In the genomic region with DNA sequence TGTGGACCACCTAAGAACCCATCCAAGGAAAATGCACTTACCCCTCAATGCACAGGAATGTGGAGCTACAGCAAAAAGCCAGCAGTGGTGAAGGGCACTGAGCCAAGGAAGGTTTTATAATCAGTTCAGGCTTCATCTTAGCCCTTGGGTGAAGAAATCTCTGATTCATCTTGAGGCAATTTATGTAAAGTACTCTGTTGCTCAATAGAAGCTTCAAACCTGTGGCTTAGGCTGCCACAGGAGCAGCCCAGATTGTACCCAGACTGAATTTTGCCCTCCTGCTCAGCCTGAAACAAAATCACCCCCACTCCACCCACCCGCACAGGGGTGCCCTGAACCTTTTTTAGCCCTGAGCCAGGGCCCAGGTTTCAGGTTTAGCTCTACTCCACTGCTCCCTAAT, we compare ENCODE assay signal across 12 cellular contexts. TPM values are rescaled to one million over a fixed set of nuclear protein-coding genes. Genes with fewer than 3 reads are reported as not detected.
DNase-seq lines count a peak whose midpoint lies in the region; ATAC-seq and TF ChIP-seq lines count a peak whose summit lies in the region.
"Had no signal": no experiment of that assay in that cellular context is flagged by ENCODE, and none has a peak within 500 bp of the region (broad histone marks: within the 10 kb centered on the region; RNA-seq: fewer than 3 reads in every experiment).

A gene (minus strand): TSS at position 111 of the 400 bp plus-strand sequence. CDS start 1,029 bp downstream, outside the sequence.

- intact Hi-C loops in PC-3 (cut with micrococcal nuclease), result no loop called here

- H2AFZ ChIP-seq in PC-3 (ENCODE audit: low read length) (no peak within 1 kb of the TSS), SK-N-SH (ENCODE audit: low read depth) (no peak within 1 kb of the TSS)

- no peak within 1 kb of the TSS for H3K27ac Mint-ChIP-seq in type B pancreatic cell
- H3K27ac Mint-ChIP-seq: activated CD8-positive, alpha-beta T cell treated with anti-CD3 and anti-CD28 coated beads, Interleukin-2, amount 10 ng/mL, durations not matched to agents 7 days and 5 days had no signal

- H3K4me1 Mint-ChIP-seq in type B pancreatic cell (ENCODE audit: unreplicated experiment), result no peaks in the 10 kb centered on the region

- POLR2A ChIA-PET in PC-3 (lab: Charles Lee; ENCODE audit: unreplicated experiment) (no interaction called here), SK-N-SH (lab: Yijun Ruan, JAX) (no interaction called here)

- H3K4me3 ChIP-seq in PC-3 (ENCODE audit: low read length) (peak within 1 kb of the TSS; percentile 12; the same call in 1 of the 2 replicates), retinal pigment epithelial cell (ENCODE audit: low read length) (no peak within 1 kb of the TSS), SK-N-SH (ENCODE audit: low read depth in 2 of 2, low read length in 1 of 2) (no peak within 1 kb of the TSS)

- no peak for TF ChIP-seq CTCF in PC-3 (conservative IDR thresholded peaks at IDR 0.05; ENCODE audit: low read depth, low read length)
- no peak for TF ChIP-seq CTCF in retinal pigment epithelial cell (conservative IDR thresholded peaks at IDR 0.05; ENCODE audit: low read depth, low read length)
- no peak for TF ChIP-seq CTCF in type B pancreatic cell (conservative IDR thresholded peaks at IDR 0.05)
- TF ChIP-seq CTCF in SK-N-SH (IDR thresholded peaks at IDR 0.05), result no peak

- no peaks in the 10 kb centered on the region for H3K9me3 Mint-ChIP-seq in type B pancreatic cell

- CTCF ChIA-PET in PC-3 (lab: Charles Lee), result no interaction called here
- CTCF ChIA-PET in SK-N-SH (lab: Yijun Ruan, JAX), result interaction anchor here (0.9 to 1.6 kb wide), 2 partner anchors 23 to 119 kb away, joined by 6 to 7 read pairs; no protein-coding TSS in a partner anchor

- H3K27me3 ChIP-seq in PC-3 (ENCODE audit: low read length) (peaks cover 8% of the 10 kb centered on the region; the same call in 1 of the 2 replicates), SK-N-SH (ENCODE audit: insufficient read depth) (no peaks in the 10 kb centered on the region; the same call in 1 of the 2 replicates)

- ATAC-seq in PC-3 (peak; percentile 31; the same call in 1 of the 2 replicates), GM18519 (IDR thresholded peaks at IDR 0.05; ENCODE audit: low FRiP score, unreplicated experiment) (no peak), HG02571 (IDR thresholded peaks at IDR 0.05; ENCODE audit: unreplicated experiment) (no peak)
- ATAC-seq: activated CD8-positive, alpha-beta T cell treated with anti-CD3 and anti-CD28 coated beads, Interleukin-2, amount 10 ng/mL, durations not matched to agents 7 days and 5 days; Right ventricle myocardium inferior had no signal

- no peak within 1 kb of the TSS for H3K9ac ChIP-seq in PC-3 (ENCODE audit: low read length)
- no peak within 1 kb of the TSS for H3K9ac ChIP-seq in SK-N-SH

- H3K4me1 ChIP-seq in PC-3 (ENCODE audit: insufficient read depth, low read length) (peaks cover 30% of the 10 kb centered on the region), SK-N-SH (ENCODE audit: control insufficient read depth in 1 of 2, insufficient read depth in 2 of 2, low read depth in 1 of 2, low read length in 1 of 2) (no peaks in the 10 kb centered on the region)

- no peaks in the 10 kb centered on the region for H3K36me3 Mint-ChIP-seq in type B pancreatic cell

- TF ChIP-seq EP300 in SK-N-SH (IDR thresholded peaks at IDR 0.05; ENCODE audit: borderline replicate concordance in 1 of 2, low read depth in 1 of 2, low read length in 1 of 2), result no peak

- H3K27ac ChIP-seq in PC-3 (ENCODE audit: low read length) (peak within 1 kb of the TSS; percentile 46), SK-N-SH (ENCODE audit: low read depth in 2 of 2, low read length in 1 of 2) (no peak within 1 kb of the TSS)

- H3K9me2 ChIP-seq in PC-3 (replicated peaks; ENCODE audit: low read length), result no peaks in the 10 kb centered on the region
- no peaks in the 10 kb centered on the region for H3K9me2 ChIP-seq in SK-N-SH

- BruUV-seq in PC-3 (replicated peaks; lab: Mats Ljungman, UMichigan), result no TSS peak

- no peaks in the 10 kb centered on the region for H3K79me2 ChIP-seq in PC-3 (ENCODE audit: low read length)
- H3K79me2 ChIP-seq in SK-N-SH (ENCODE audit: insufficient read depth), result no peaks in the 10 kb centered on the region

- H3K4me3 Mint-ChIP-seq in type B pancreatic cell, result no peak within 1 kb of the TSS
- H3K4me3 Mint-ChIP-seq: activated CD8-positive, alpha-beta T cell treated with anti-CD3 and anti-CD28 coated beads, Interleukin-2, amount 10 ng/mL, durations not matched to agents 7 days and 5 days had no signal

- H3K4me2 ChIP-seq in PC-3 (ENCODE audit: low read length), result peak within 1 kb of the TSS; percentile 65
- H3K4me2 ChIP-seq in SK-N-SH, result no peak within 1 kb of the TSS

- H4K20me1 ChIP-seq in PC-3 (ENCODE audit: low read length), result no peaks in the 10 kb centered on the region
- no peaks in the 10 kb centered on the region for H4K20me1 ChIP-seq in SK-N-SH (ENCODE audit: insufficient read depth)

- DNase-seq in GF-D8 (lab: John Stamatoyannopoulos, UW) (peak; percentile 84), PC-3 (peak; percentile 98), fibroblast of gingiva (ENCODE audit: low read depth) (peak; percentile 72), retinal pigment epithelial cell (ENCODE audit: low read depth) (peak; percentile 59), type B pancreatic cell (ENCODE audit: extremely low spot score, unreplicated experiment) (no peak), SK-N-SH (no peak)
- DNase-seq: activated CD8-positive, alpha-beta T cell treated with anti-CD3 and anti-CD28 coated beads, Interleukin-2, amount 10 ng/mL, durations not matched to agents 7 days and 5 days; aorta; NCI-H1048 had no signal

- H3F3A ChIP-seq in PC-3 (ENCODE audit: low read length, unreplicated experiment) (no peaks in the 10 kb centered on the region), SK-N-SH (replicated peaks; ENCODE audit: insufficient read depth) (no peaks in the 10 kb centered on the region)

- 0% methylated on average over 1 of the region's 1 CpG for WGBS in SK-N-SH (ENCODE audit: low lambda C conversion rate)

- no peaks in the 10 kb centered on the region for H3K9me3 ChIP-seq in PC-3 (ENCODE audit: low read length)
- no peaks in the 10 kb centered on the region for H3K9me3 ChIP-seq in SK-N-SH

- no peak for TF ChIP-seq RAD21 in SK-N-SH (IDR thresholded peaks at IDR 0.05; ENCODE audit: low read length)

- no peaks in the 10 kb centered on the region for H3K27me3 Mint-ChIP-seq in type B pancreatic cell

- no peaks in the 10 kb centered on the region for H3K36me3 ChIP-seq in PC-3 (ENCODE audit: low read depth, low read length)
- H3K36me3 ChIP-seq in SK-N-SH (replicated peaks in 1 of 2; ENCODE audit: control insufficient read depth in 1 of 2, insufficient read depth in 2 of 2, low read length in 1 of 2), result no peaks in the 10 kb centered on the region

TF ChIP-seq in SK-N-SH, 30 proteins besides CTCF, POLR2A, EP300 and RAD21:
- no peak for TF ChIP-seq TCF12 (IDR thresholded peaks at IDR 0.05)
- no peak for TF ChIP-seq EZH2phosphoT487 (IDR thresholded peaks at IDR 0.05; ENCODE audit: borderline replicate concordance, low read depth)

RNA-seq across cellular contexts. Expression of the gene that starts here (rescaled TPM):
- total RNA-seq in PC-3 (2014; rRNA removed) (not detected in 2 replicates), type B pancreatic cell (ENCODE audit: low replicate concordance) (0.62 TPM in 1 of 2 replicates, not detected in the other)
- not detected in 2 replicates for polyA plus RNA-seq in SK-N-SH (2012; rRNA removed)
- not detected in 2 replicates for polyA plus RNA-seq in SK-N-SH (2012; cell fraction: cytosol; rRNA removed)
- not detected in 2 replicates for polyA plus RNA-seq in SK-N-SH (2012; cell fraction: nucleus; rRNA removed)
- total RNA-seq: activated CD8-positive, alpha-beta T cell treated with anti-CD3 and anti-CD28 coated beads, Interleukin-2, amount 10 ng/mL, durations not matched to agents 7 days and 5 days had no signal

Comparison
In these comparisons a context has a peak if more than half of its experiments do, and no peak if none do; other contexts are left out.
1. Peak in DNase-seq, ATAC-seq, H3K4me3 ChIP-seq, H3K27ac ChIP-seq and H3K4me2 ChIP-seq in PC-3; RNA of the gene not detected or under 1 TPM.
2. DNase-seq: peak in GF-D8 (single experiment), fibroblast of gingiva (single experiment) and retinal pigment epithelial cell (single experiment); none in type B pancreatic cell (single experiment) and SK-N-SH (single experiment).